39 cellular contexts compared by ENCODE assay signal in genomic region chrX:56211701-56212100, GRCh38.
"Had no signal": no experiment of that assay in that cellular context is flagged by ENCODE, and none has a peak within 500 bp of the region (broad histone marks: within the 10 kb centered on the region; RNA-seq: fewer than 3 reads in every experiment).

No MANE protein-coding gene starts in this region.

- H3K9me3 ChIP-seq: adrenal gland, ascending aorta, body of pancreas had no signal

- H3K4me3 ChIP-seq: adrenal gland, ascending aorta, body of pancreas, breast epithelium, cardiac muscle cell had no signal

- ATAC-seq: activated naive CD4-positive, alpha-beta T cell treated with anti-CD3 and anti-CD28 coated beads, Interleukin-2, amount 50 U/mL, for 72 hours; activated naive CD8-positive, alpha-beta T cell treated with anti-CD3 and anti-CD28 coated beads, Interleukin-2, amount 50 U/mL, for 24 hours; activated T-cell treated with anti-CD3 and anti-CD28 coated beads, Interleukin-2, amount 50 U/mL, for 4 hours; activated T-cell treated with anti-CD3 and anti-CD28 coated beads, Interleukin-2, amount 50 U/mL, for 72 hours; activated T-helper 17 cell treated with anti-CD3 and anti-CD28 coated beads, Interleukin-2, amount 50 U/mL, for 72 hours; body of pancreas had no signal

- H3K27me3 Mint-ChIP-seq: activated naive CD4-positive, alpha-beta T cell treated with anti-CD3 and anti-CD28 coated beads, Interleukin-2, amount 10 ng/mL, durations not matched to agents 7 days and 5 days; activated naive CD8-positive, alpha-beta T cell; activated naive CD8-positive, alpha-beta T cell treated with anti-CD3 and anti-CD28 coated beads for 36 hours; activated naive CD8-positive, alpha-beta T cell treated with anti-CD3 and anti-CD28 coated beads, Interleukin-2, amount 10 ng/mL, durations not matched to agents 7 days and 5 days; activated naive CD8-positive, alpha-beta T cell treated with anti-CD3 and anti-CD28 coated beads, Interleukin-2, amount 50 U/mL, for 24 hours; activated T-helper 17 cell treated with anti-CD3 and anti-CD28 coated beads, Interleukin-2, amount 50 U/mL, for 72 hours; brain had no signal

- H3K4me1 ChIP-seq: adrenal gland, ascending aorta, body of pancreas, breast epithelium had no signal

- H3K27ac ChIP-seq: adrenal gland, ascending aorta, body of pancreas, brain microvascular endothelial cell, breast epithelium, cardiac muscle cell had no signal

- H3K27ac Mint-ChIP-seq: activated naive CD4-positive, alpha-beta T cell treated with anti-CD3 and anti-CD28 coated beads for 36 hours; activated naive CD4-positive, alpha-beta T cell treated with anti-CD3 and anti-CD28 coated beads, Interleukin-2, amount 10 ng/mL, durations not matched to agents 7 days and 5 days; activated naive CD4-positive, alpha-beta T cell treated with anti-CD3 and anti-CD28 coated beads, Interleukin-2, amount 50 U/mL, for 24 hours; activated naive CD4-positive, alpha-beta T cell treated with anti-CD3 and anti-CD28 coated beads, Interleukin-2, amount 50 U/mL, for 72 hours; activated naive CD8-positive, alpha-beta T cell; activated naive CD8-positive, alpha-beta T cell treated with anti-CD3 and anti-CD28 coated beads for 36 hours; activated naive CD8-positive, alpha-beta T cell treated with anti-CD3 and anti-CD28 coated beads, Interleukin-2, amount 10 ng/mL, durations not matched to agents 7 days and 5 days; activated naive CD8-positive, alpha-beta T cell treated with anti-CD3 and anti-CD28 coated beads, Interleukin-2, amount 50 U/mL, for 24 hours; activated T-cell treated with anti-CD3 and anti-CD28 coated beads, Interleukin-2, amount 50 U/mL, for 24 hours; activated T-cell treated with anti-CD3 and anti-CD28 coated beads, Interleukin-2, amount 50 U/mL, for 72 hours; activated T-helper 1 cell treated with anti-CD3 and anti-CD28 coated beads, Interleukin-12 subunit alpha, Interleukin-12 subunit beta, Interleukin-2, Interleukin-4 antibody, amounts not matched to agents 30 ng/mL and 10 ng/mL and 1 ng/mL, durations not matched to agents 14 hours and 24 hours and 36 hours; activated T-helper 17 cell treated with anti-CD3 and anti-CD28 coated beads, Interleukin-2, amount 50 U/mL, for 72 hours; activated T-helper 2 cell treated with anti-CD3 and anti-CD28 coated beads, Interferon-gamma antibody, Interleukin-2, Interleukin-4, amounts not matched to agents 10 μg/mL and 5 μg/mL and 100 μg/mL, durations not matched to agents 14 hours and 24 hours and 36 hours; brain had no signal

- H3K4me3 Mint-ChIP-seq: activated naive CD4-positive, alpha-beta T cell treated with anti-CD3 and anti-CD28 coated beads for 36 hours; activated naive CD4-positive, alpha-beta T cell treated with anti-CD3 and anti-CD28 coated beads, Interleukin-2, amount 10 ng/mL, durations not matched to agents 7 days and 5 days; activated naive CD4-positive, alpha-beta T cell treated with anti-CD3 and anti-CD28 coated beads, Interleukin-2, amount 50 U/mL, for 24 hours; activated naive CD8-positive, alpha-beta T cell; activated naive CD8-positive, alpha-beta T cell treated with anti-CD3 and anti-CD28 coated beads for 36 hours; activated naive CD8-positive, alpha-beta T cell treated with anti-CD3 and anti-CD28 coated beads, Interleukin-2, amount 10 ng/mL, durations not matched to agents 7 days and 5 days; activated naive CD8-positive, alpha-beta T cell treated with anti-CD3 and anti-CD28 coated beads, Interleukin-2, amount 50 U/mL, for 24 hours; activated T-cell treated with anti-CD3 and anti-CD28 coated beads, Interleukin-2, amount 50 U/mL, for 24 hours; activated T-cell treated with anti-CD3 and anti-CD28 coated beads, Interleukin-2, amount 50 U/mL, for 4 hours; activated T-cell treated with anti-CD3 and anti-CD28 coated beads, Interleukin-2, amount 50 U/mL, for 72 hours; activated T-helper 1 cell treated with anti-CD3 and anti-CD28 coated beads, Interleukin-12 subunit alpha, Interleukin-12 subunit beta, Interleukin-2, Interleukin-4 antibody, amounts not matched to agents 30 ng/mL and 10 ng/mL and 1 ng/mL, durations not matched to agents 14 hours and 24 hours and 36 hours; activated T-helper 17 cell treated with anti-CD3 and anti-CD28 coated beads, Interleukin-2, amount 50 U/mL, for 72 hours; brain; central memory CD8-positive, alpha-beta T cell had no signal

- H3K36me3 ChIP-seq: adrenal gland, ascending aorta, brain microvascular endothelial cell, breast epithelium, cardiac muscle cell had no signal

- H3K27me3 ChIP-seq: adrenal gland, ascending aorta, body of pancreas, brain microvascular endothelial cell, cardiac muscle cell had no signal

- H3K9me3 Mint-ChIP-seq: activated naive CD4-positive, alpha-beta T cell treated with anti-CD3 and anti-CD28 coated beads for 36 hours; activated naive CD4-positive, alpha-beta T cell treated with anti-CD3 and anti-CD28 coated beads, Interleukin-2, amount 10 ng/mL, durations not matched to agents 7 days and 5 days; activated naive CD4-positive, alpha-beta T cell treated with anti-CD3 and anti-CD28 coated beads, Interleukin-2, amount 50 U/mL, for 24 hours; activated naive CD4-positive, alpha-beta T cell treated with anti-CD3 and anti-CD28 coated beads, Interleukin-2, amount 50 U/mL, for 72 hours; activated naive CD8-positive, alpha-beta T cell treated with anti-CD3 and anti-CD28 coated beads, Interleukin-2, amount 10 ng/mL, durations not matched to agents 7 days and 5 days; activated naive CD8-positive, alpha-beta T cell treated with anti-CD3 and anti-CD28 coated beads, Interleukin-2, amount 50 U/mL, for 24 hours; activated T-cell treated with anti-CD3 and anti-CD28 coated beads, Interleukin-2, amount 50 U/mL, for 24 hours; activated T-cell treated with anti-CD3 and anti-CD28 coated beads, Interleukin-2, amount 50 U/mL, for 4 hours; activated T-cell treated with anti-CD3 and anti-CD28 coated beads, Interleukin-2, amount 50 U/mL, for 72 hours; activated T-helper 1 cell treated with anti-CD3 and anti-CD28 coated beads, Interleukin-12 subunit alpha, Interleukin-12 subunit beta, Interleukin-2, Interleukin-4 antibody, amounts not matched to agents 30 ng/mL and 10 ng/mL and 1 ng/mL, durations not matched to agents 14 hours and 24 hours and 36 hours; activated T-helper 17 cell treated with anti-CD3 and anti-CD28 coated beads, Interleukin-2, amount 50 U/mL, for 72 hours; central memory CD8-positive, alpha-beta T cell had no signal

- DNase-seq: activated effector memory CD4-positive, alpha-beta T cell treated with anti-CD3 and anti-CD28 coated beads, Interleukin-2, amount 50 U/mL, for 16 hours; activated effector memory CD4-positive, alpha-beta T cell treated with Interleukin-2 at 50 U/mL for 16 hours; activated gamma-delta T cell; activated gamma-delta T cell treated with Interleukin-2 at 50 U/mL for 16 hours; activated naive CD4-positive, alpha-beta T cell; activated naive CD4-positive, alpha-beta T cell treated with anti-CD3 and anti-CD28 coated beads for 36 hours; activated naive CD4-positive, alpha-beta T cell treated with anti-CD3 and anti-CD28 coated beads, Interleukin-2, amount 10 ng/mL, durations not matched to agents 7 days and 5 days; activated naive CD4-positive, alpha-beta T cell treated with anti-CD3 and anti-CD28 coated beads, Interleukin-2, amount 50 U/mL, for 16 hours; activated naive CD4-positive, alpha-beta T cell treated with Interleukin-2 at 50 U/mL for 16 hours; activated naive CD8-positive, alpha-beta T cell treated with anti-CD3 and anti-CD28 coated beads for 36 hours; activated naive CD8-positive, alpha-beta T cell treated with anti-CD3 and anti-CD28 coated beads, Interleukin-2, amount 10 ng/mL, durations not matched to agents 7 days and 5 days; activated naive CD8-positive, alpha-beta T cell treated with anti-CD3 and anti-CD28 coated beads, Interleukin-2, amount 50 U/mL, for 24 hours; activated T-cell treated with anti-CD3 and anti-CD28 coated beads for 4 hours; activated T-cell treated with anti-CD3 and anti-CD28 coated beads, Interleukin-2, amount 50 U/mL, for 1 hour; activated T-cell treated with anti-CD3 and anti-CD28 coated beads, Interleukin-2, amount 50 U/mL, for 24 hours; activated T-cell treated with anti-CD3 and anti-CD28 coated beads, Interleukin-2, amount 50 U/mL, for 4 hours; activated T-cell treated with anti-CD3 and anti-CD28 coated beads, Interleukin-2, amount 50 U/mL, for 48 hours; activated T-cell treated with anti-CD3 and anti-CD28 coated beads, Interleukin-2, amount 50 U/mL, for 72 hours; adrenal gland; amniotic stem cell; amygdala; anterior cingulate cortex; aorta; body of pancreas; brain microvascular endothelial cell; caudate nucleus; central memory CD4-positive, alpha-beta T cell; cerebellar nuclear complex had no signal

- H3K4me1 Mint-ChIP-seq: activated naive CD4-positive, alpha-beta T cell treated with anti-CD3 and anti-CD28 coated beads, Interleukin-2, amount 10 ng/mL, durations not matched to agents 7 days and 5 days; activated naive CD4-positive, alpha-beta T cell treated with anti-CD3 and anti-CD28 coated beads, Interleukin-2, amount 50 U/mL, for 24 hours; activated naive CD8-positive, alpha-beta T cell treated with anti-CD3 and anti-CD28 coated beads for 36 hours; activated naive CD8-positive, alpha-beta T cell treated with anti-CD3 and anti-CD28 coated beads, Interleukin-2, amount 10 ng/mL, durations not matched to agents 7 days and 5 days; activated naive CD8-positive, alpha-beta T cell treated with anti-CD3 and anti-CD28 coated beads, Interleukin-2, amount 50 U/mL, for 24 hours; activated T-helper 17 cell treated with anti-CD3 and anti-CD28 coated beads, Interleukin-2, amount 50 U/mL, for 72 hours; brain; central memory CD8-positive, alpha-beta T cell had no signal

- H3K36me3 Mint-ChIP-seq: activated naive CD4-positive, alpha-beta T cell treated with anti-CD3 and anti-CD28 coated beads, Interleukin-2, amount 10 ng/mL, durations not matched to agents 7 days and 5 days; activated naive CD4-positive, alpha-beta T cell treated with anti-CD3 and anti-CD28 coated beads, Interleukin-2, amount 50 U/mL, for 72 hours; activated naive CD8-positive, alpha-beta T cell had no signal
